1 cellular context compared by ENCODE assay signal in genomic region chr4:54542540-54543041, GRCh38.
TF ChIP-seq lines count a peak whose summit lies in the region.

No MANE protein-coding gene starts in this region.

TF ChIP-seq in K562, 482 proteins besides CTCF, POLR2A, EP300 and RAD21 (continued from another document and continues in another):
- no peak for TF ChIP-seq ZNF518B (CRISPR knock-in tag; IDR thresholded peaks at IDR 0.05)
- TF ChIP-seq NR2C2 (CRISPR knock-in tag; IDR thresholded peaks at IDR 0.05), result no peak
- no peak for TF ChIP-seq NR2C2 (tag; IDR thresholded peaks at IDR 0.05)
- TF ChIP-seq ZNF274 (IDR thresholded peaks at IDR 0.05; ENCODE audit: borderline replicate concordance, low read depth, low read length), result no peak
- TF ChIP-seq LEF1 (IDR thresholded peaks at IDR 0.05), result peak; percentile 83
- no peak for TF ChIP-seq ZNF609 (CRISPR knock-in tag; IDR thresholded peaks at IDR 0.05; ENCODE audit: borderline replicate concordance)
- no peak for TF ChIP-seq ZNF197 (CRISPR knock-in tag; IDR thresholded peaks at IDR 0.05; ENCODE audit: low read depth)
- TF ChIP-seq HDGF (IDR thresholded peaks at IDR 0.05), result no peak
- no peak for TF ChIP-seq E2F4 (CRISPR knock-in tag; IDR thresholded peaks at IDR 0.05; ENCODE audit: low read depth)
- TF ChIP-seq RCOR1 (IDR thresholded peaks at IDR 0.05; ENCODE audit: borderline replicate concordance in 1 of 2, low read depth in 2 of 2, low read length in 2 of 2), result peak in 1 of 2 experiments; percentile 86; a peak in 2 of 4 replicates
- TF ChIP-seq HOMEZ (CRISPR knock-in tag; IDR thresholded peaks at IDR 0.05), result no peak
- TF ChIP-seq FOS (IDR thresholded peaks at IDR 0.05; ENCODE audit: extremely low read depth, insufficient read length), result no peak
- TF ChIP-seq ZC3H8 (IDR thresholded peaks at IDR 0.05), result no peak
- TF ChIP-seq POLR2H (tag; IDR thresholded peaks at IDR 0.05; ENCODE audit: low read depth), result no peak
- TF ChIP-seq ZNF561 (CRISPR knock-in tag; conservative IDR thresholded peaks at IDR 0.05), result no peak
- TF ChIP-seq ZBTB17 (CRISPR knock-in tag; IDR thresholded peaks at IDR 0.05), result no peak
- no peak for TF ChIP-seq TBP (optimal IDR thresholded peaks at IDR 0.05; ENCODE audit: low read depth, low read length)
- TF ChIP-seq ZNF445 (CRISPR knock-in tag; IDR thresholded peaks at IDR 0.05; ENCODE audit: low read depth), result 0 out of 2 replicates have a peak, but pooled peaks have one; percentile 42
- no peak for TF ChIP-seq CHD2 (IDR thresholded peaks at IDR 0.05; ENCODE audit: low read depth, low read length)
- no peak for TF ChIP-seq ID3 (CRISPR knock-in tag; IDR thresholded peaks at IDR 0.05)
- TF ChIP-seq ID3 (tag; IDR thresholded peaks at IDR 0.05), result no peak
- TF ChIP-seq PTBP1 (IDR thresholded peaks at IDR 0.05; ENCODE audit: low read depth, low read length), result no peak
- TF ChIP-seq MED1 (CRISPR knock-in tag; IDR thresholded peaks at IDR 0.05; ENCODE audit: borderline replicate concordance), result no peak
- TF ChIP-seq HNRNPLL (IDR thresholded peaks at IDR 0.05; ENCODE audit: low read depth, low read length, poor library complexity, severe bottlenecking), result no peak
- TF ChIP-seq ARID1B (IDR thresholded peaks at IDR 0.05), result peak; percentile 97
- no peak for TF ChIP-seq MXD1 (CRISPR knock-in tag; IDR thresholded peaks at IDR 0.05; ENCODE audit: borderline replicate concordance, poor library complexity, severe bottlenecking)
- no peak for TF ChIP-seq ZFP1 (CRISPR knock-in tag; IDR thresholded peaks at IDR 0.05)
- no peak for TF ChIP-seq MCM5 (IDR thresholded peaks at IDR 0.05; ENCODE audit: low read depth)
- no peak for TF ChIP-seq IRF9 (tag; IDR thresholded peaks at IDR 0.05)
- TF ChIP-seq SFPQ (IDR thresholded peaks at IDR 0.05; ENCODE audit: low read depth, low read length), result no peak
- no peak for TF ChIP-seq HINFP (tag; conservative IDR thresholded peaks at IDR 0.05; ENCODE audit: low read depth)
- TF ChIP-seq NFE2 (IDR thresholded peaks at IDR 0.05; ENCODE audit: low read depth), result peak; percentile 54; the same call in 1 of the 2 replicates
- no peak; the same call in 1 of the 2 replicates for TF ChIP-seq PBX2 (CRISPR knock-in tag; IDR thresholded peaks at IDR 0.05; ENCODE audit: low read depth)
- peak; percentile 84 for TF ChIP-seq PBX2 (tag; conservative IDR thresholded peaks at IDR 0.05; ENCODE audit: low read depth)
- peak; percentile 81 for TF ChIP-seq SMAD4 (CRISPR knock-in tag; conservative IDR thresholded peaks at IDR 0.05)
- no peak for TF ChIP-seq RBBP5 (IDR thresholded peaks at IDR 0.05; ENCODE audit: borderline replicate concordance, insufficient read depth, low read length, poor library complexity, severe bottlenecking)
- no peak for TF ChIP-seq ZBTB49 (CRISPR knock-in tag; IDR thresholded peaks at IDR 0.05; ENCODE audit: borderline replicate concordance)
